In genomic region chr1:1344672-1345361, GRCh38 we compare ENCODE assay signal across 8 cellular contexts. TPM values are rescaled to one million over a fixed set of nuclear protein-coding genes. Genes with fewer than 3 reads are reported as not detected.
A peak's percentile ranks its signal among the peaks of the same experiment; 100 is the strongest.
DNase-seq lines count a peak whose midpoint lies in the region; ATAC-seq and TF ChIP-seq lines count a peak whose summit lies in the region.

No MANE protein-coding gene starts in this region.

- H3K4me3 ChIP-seq in WERI-Rb-1 (ENCODE audit: low read depth, low read length): no peak overlapping the region

- peak; percentile 26 to 30 for DNase-seq in SHP77 (lab: John Stamatoyannopoulos, UW)
- DNase-seq in SHP77 treated with DMSO at 0.1 percent for 48 hours (lab: John Stamatoyannopoulos, UW): no peak
- DNase-seq in WERI-Rb-1: peak; percentile 71
- DNase-seq in foreskin keratinocyte: peak; percentile 93 to 96
- peak; percentile 37 for DNase-seq in stimulated activated CD8-positive, alpha-beta memory T cell treated with anti-CD3 and anti-CD28 coated beads, Interleukin-12 subunit alpha, Interleukin-12 subunit beta, amount 100 ng/mL, for 4 hours (ENCODE audit: low read depth)
- no peak for DNase-seq in epidermal melanocyte (ENCODE audit: insufficient read length, low spot score)

- TF ChIP-seq CTCF in WERI-Rb-1 (IDR thresholded peaks at IDR 0.05; ENCODE audit: low read depth, low read length) (peak; percentile 93), foreskin keratinocyte (conservative IDR thresholded peaks at IDR 0.05) (peak; percentile 43)

- peak; percentile 86 for ATAC-seq in foreskin keratinocyte
- ATAC-seq in HG02852 (IDR thresholded peaks at IDR 0.05; ENCODE audit: unreplicated experiment): no peak
- no peak for ATAC-seq in HG03025 (IDR thresholded peaks at IDR 0.05; ENCODE audit: low FRiP score, unreplicated experiment)

- no peaks in the 10 kb centered on the region for H3K9me3 ChIP-seq in WERI-Rb-1 (ENCODE audit: severe bottlenecking)

- peak overlapping the region; percentile 42 for H3K27ac ChIP-seq in WERI-Rb-1
- peak overlapping the region; percentile 86 for H3K27ac ChIP-seq in foreskin keratinocyte

- H3K27me3 ChIP-seq in WERI-Rb-1 (ENCODE audit: insufficient read depth, low read depth, severe bottlenecking): no peaks in the 10 kb centered on the region
- no peaks in the 10 kb centered on the region for H3K27me3 ChIP-seq in foreskin keratinocyte

- H3K36me3 ChIP-seq in WERI-Rb-1: peaks cover 34% of the 10 kb centered on the region

- peaks cover 16% of the 10 kb centered on the region for H3K4me1 ChIP-seq in foreskin keratinocyte

RNA-seq across cellular contexts. Expression of gene DVL1, which starts 4.4 kb away (rescaled TPM):
- total RNA-seq in foreskin keratinocyte: 113 and 128 TPM in 2 replicates
- polyA plus RNA-seq in foreskin keratinocyte: 79.0 and 92.8 TPM in 2 replicates

RNA-seq across cellular contexts. Expression of gene MXRA8, which starts 13.5 kb away (rescaled TPM):
- total RNA-seq in foreskin keratinocyte: 0.32 and 0.37 TPM in 2 replicates
- polyA plus RNA-seq in foreskin keratinocyte: 0.36 and 0.42 TPM in 2 replicates

RNA-seq across cellular contexts. Expression of gene TAS1R3, which starts 13.7 kb away (rescaled TPM):
- total RNA-seq in foreskin keratinocyte: 0.04 and 0.10 TPM in 2 replicates
- 0.03 TPM in 2 replicates for polyA plus RNA-seq in foreskin keratinocyte

RNA-seq across cellular contexts. Expression of gene CPTP, which starts 20.2 kb away (rescaled TPM):
- total RNA-seq in foreskin keratinocyte: 26.6 and 28.3 TPM in 2 replicates
- polyA plus RNA-seq in foreskin keratinocyte: 33.7 and 35.8 TPM in 2 replicates

RNA-seq across cellular contexts. Expression of gene INTS11, which starts 20.4 kb away (rescaled TPM):
- 84.0 and 85.9 TPM in 2 replicates for total RNA-seq in foreskin keratinocyte
- polyA plus RNA-seq in foreskin keratinocyte: 87.5 and 91.9 TPM in 2 replicates

Comparison
In these comparisons a context has a peak if more than half of its experiments do, and no peak if none do; other contexts are left out.
1. DNase-seq: peak in SHP77 (2 of 2), WERI-Rb-1 (single experiment), foreskin keratinocyte (2 of 2) and stimulated activated CD8-positive, alpha-beta memory T cell treated with anti-CD3 and anti-CD28 coated beads, Interleukin-12 subunit alpha, Interleukin-12 subunit beta, amount 100 ng/mL, for 4 hours (single experiment); none in SHP77 treated with DMSO at 0.1 percent for 48 hours (single experiment) and epidermal melanocyte (single experiment).